Comparison of ENCODE assay signal across 8 cellular contexts in genomic region chr11:123060265-123061000, GRCh38. TPM values are rescaled to one million over a fixed set of nuclear protein-coding genes. Genes with fewer than 3 reads are reported as not detected.
A peak's percentile ranks its signal among the peaks of the same experiment; 100 is the strongest.
DNase-seq lines count a peak whose midpoint lies in the region; ATAC-seq, FAIRE-seq and TF ChIP-seq lines count a peak whose summit lies in the region.

No MANE protein-coding gene starts in this region.

- no peak for TF ChIP-seq POLR2A in H54 (IDR thresholded peaks at IDR 0.05; ENCODE audit: low read depth, low read length)

- H3K4me2 ChIP-seq in GM23338 = peak overlapping the region; percentile 91

- intact Hi-C loops in kidney (cut with DNase I) = no loop called here

- H3K9me3 Mint-ChIP-seq in GM23338 = peaks cover 16% of the 10 kb centered on the region; the same call in 2 of the 3 replicates
- H3K9me3 Mint-ChIP-seq in activated naive CD4-positive, alpha-beta T cell treated with anti-CD3 and anti-CD28 coated beads, Interleukin-2, amount 50 U/mL, for 72 hours = no peaks in the 10 kb centered on the region

- H3K27ac ChIP-seq in 22Rv1 (peak overlapping the region; percentile 100), GM23338 (ENCODE audit: low read depth) (peak overlapping the region; percentile 94), kidney (ENCODE audit: low read depth in 2 of 2, low read length in 2 of 2) (peak overlapping the region in 1 of 2 donors; percentile 98), substantia nigra (ENCODE audit: low read depth, low read length, poor library complexity, severe bottlenecking) (peak overlapping the region; percentile 100)

- no peaks in the 10 kb centered on the region for H3K27me3 ChIP-seq in GM23338 (ENCODE audit: insufficient read depth)

- DNase-seq in GM23338 (ENCODE audit: low spot score) (no peak), kidney (no peak), substantia nigra (lab: John Stamatoyannopoulos, UW) (peak in 3 of 49 donors; percentile 13 to 54 (median 25)), H54 (ENCODE audit: insufficient read length, low spot score) (no peak)
- DNase-seq in activated naive CD4-positive, alpha-beta T cell treated with anti-CD3 and anti-CD28 coated beads, Interleukin-2, amount 50 U/mL, for 72 hours (ENCODE audit: low spot score in 2 of 2) = peak in 1 of 2 donors; percentile 42

- H3K9me3 ChIP-seq in kidney (ENCODE audit: control insufficient read depth in 1 of 2, low read length in 2 of 2) = no peaks in the 10 kb centered on the region

- H3K27ac Mint-ChIP-seq in GM23338 = peak overlapping the region; percentile 98
- peak overlapping the region; percentile 100 for H3K27ac Mint-ChIP-seq in activated naive CD4-positive, alpha-beta T cell treated with anti-CD3 and anti-CD28 coated beads, Interleukin-2, amount 50 U/mL, for 72 hours

- no peak for ATAC-seq in GM23338
- no peak for ATAC-seq in activated naive CD4-positive, alpha-beta T cell treated with anti-CD3 and anti-CD28 coated beads, Interleukin-2, amount 50 U/mL, for 72 hours
- no peak for ATAC-seq in HG02642 (IDR thresholded peaks at IDR 0.05; ENCODE audit: poor library complexity, unreplicated experiment)
- ATAC-seq in HG03045 (IDR thresholded peaks at IDR 0.05; ENCODE audit: unreplicated experiment) = no peak

- peaks cover 59% of the 10 kb centered on the region for H4K20me1 ChIP-seq in GM23338 (replicated peaks; ENCODE audit: insufficient read depth)

- peaks cover 70% of the 10 kb centered on the region for H3K79me2 ChIP-seq in GM23338 (replicated peaks; ENCODE audit: insufficient read depth)

- no peak for FAIRE-seq in kidney (lab: Jason Lieb, UNC)
- FAIRE-seq in H54 (lab: Jason Lieb, UNC) = no peak

- peaks cover 44% of the 10 kb centered on the region for H3K27me3 Mint-ChIP-seq in GM23338 (ENCODE audit: insufficient read depth, low read depth, poor library complexity)

- H3F3A ChIP-seq in GM23338 (replicated peaks; ENCODE audit: low read depth) = peaks cover 64% of the 10 kb centered on the region

- peaks cover 50% of the 10 kb centered on the region for H3K4me1 Mint-ChIP-seq in GM23338

- no peak overlapping the region for H2AFZ ChIP-seq in GM23338

- peak overlapping the region; percentile 100 for H3K4me3 Mint-ChIP-seq in GM23338

- peak overlapping the region; percentile 93 to 99 for H3K9ac ChIP-seq in kidney (ENCODE audit: low read length in 2 of 2)

- peaks cover 35% of the 10 kb centered on the region for H3K4me1 ChIP-seq in GM23338 (ENCODE audit: insufficient read depth)
- H3K4me1 ChIP-seq in kidney (ENCODE audit: control insufficient read depth in 1 of 2, insufficient read depth in 1 of 2, low read depth in 1 of 2, low read length in 2 of 2) = peaks cover 23 to 40% of the 10 kb centered on the region in 2 donors

- TF ChIP-seq CTCF in 22Rv1 (IDR thresholded peaks at IDR 0.05) (no peak), GM23338 (conservative IDR thresholded peaks at IDR 0.05; ENCODE audit: low read depth in 2 of 2) (no peak), kidney (IDR thresholded peaks at IDR 0.05; ENCODE audit: borderline replicate concordance, extremely low read depth, insufficient read depth) (no peak)

- peaks cover 57% of the 10 kb centered on the region for H3K36me3 ChIP-seq in GM23338 (ENCODE audit: insufficient read depth)
- peaks cover 36 to 56% of the 10 kb centered on the region in 2 donors for H3K36me3 ChIP-seq in kidney (ENCODE audit: control insufficient read depth in 1 of 2, insufficient read depth in 2 of 2, low read length in 2 of 2)

- H3K9me2 ChIP-seq in GM23338 (ENCODE audit: insufficient read depth) = no peaks in the 10 kb centered on the region

- peaks cover 72% of the 10 kb centered on the region for H3K36me3 Mint-ChIP-seq in GM23338 (ENCODE audit: low read depth)
- H3K36me3 Mint-ChIP-seq in activated naive CD4-positive, alpha-beta T cell treated with anti-CD3 and anti-CD28 coated beads, Interleukin-2, amount 50 U/mL, for 72 hours = peaks cover 61 to 83% of the 10 kb centered on the region in 2 donors

- peak overlapping the region; percentile 99 for H3K4me3 ChIP-seq in GM23338
- peak overlapping the region; percentile 97 to 98 for H3K4me3 ChIP-seq in kidney (ENCODE audit: low read length in 2 of 2)

TF ChIP-seq in GM23338, 12 proteins besides CTCF, POLR2A, EP300 and RAD21:
- TF ChIP-seq JUNB (IDR thresholded peaks at IDR 0.05; ENCODE audit: unreplicated experiment) (no peak), ZNF331 (CRISPR knock-in tag; IDR thresholded peaks at IDR 0.05; ENCODE audit: low read depth) (no peak), POLR2AphosphoS5 (IDR thresholded peaks at IDR 0.05; ENCODE audit: low read depth) (no peak), REST (IDR thresholded peaks at IDR 0.05; ENCODE audit: unreplicated experiment) (no peak), CREB1 (CRISPR knock-in tag; IDR thresholded peaks at IDR 0.05; ENCODE audit: low read depth) (no peak)

RNA-seq across cellular contexts. Expression of gene HSPA8, which starts 1.5 kb away (rescaled TPM):
- 2,776 and 2,903 TPM in 2 replicates for total RNA-seq in GM23338 (2014; rRNA removed; shearing (Covaris generic))
- polyA plus RNA-seq in GM23338 (2016; fragmentation: Nextera tagmentation; extraction: Ambion mirVana) = 818 and 826 TPM in 2 replicates
- total RNA-seq in activated naive CD4-positive, alpha-beta T cell treated with anti-CD3 and anti-CD28 coated beads, Interleukin-2, amount 50 U/mL, for 72 hours = 1,000 to 10,000 TPM; 2,059 to 2,469 TPM
- 869 TPM for total RNA-seq in kidney
- 1,081 TPM for polyA plus RNA-seq in kidney (ENCODE audit: insufficient read depth, low read depth, low replicate concordance)
